Comparison of ENCODE assay signal across 18 cellular contexts in genomic region chrX:79079477-79079876, GRCh38.
DNase-seq lines count a peak whose midpoint lies in the region; FAIRE-seq and TF ChIP-seq lines count a peak whose summit lies in the region.
"Had no signal": no experiment of that assay in that cellular context is flagged by ENCODE, and none has a peak within 500 bp of the region (broad histone marks: within the 10 kb centered on the region; RNA-seq: fewer than 3 reads in every experiment).

No MANE protein-coding gene starts in this region.

- in situ Hi-C loops in mammary epithelial cell (cut with MboI; ENCODE audit: low sequenced_read_pairs in 2 of 2) = loop anchor here in 1 of 2 donors (25.0 kb wide), 1 partner anchor 517 kb away; no protein-coding TSS in a partner anchor
- in situ Hi-C loops in transverse colon (cut with MboI; ENCODE audit: low pct_ligation_motif_present in 1 of 4, low pct_unique_long_range_greater_than_20kb in 1 of 4, low sequenced_read_pairs in 3 of 4) = loop anchor here in 2 of 4 donors (10.0 to 25.0 kb wide), 3 partner anchors 108 to 517 kb away; no protein-coding TSS in a partner anchor

- H3K36me3 ChIP-seq in SK-N-MC (ENCODE audit: insufficient read depth, low read length) = no peaks in the 10 kb centered on the region
- no peaks in the 10 kb centered on the region for H3K36me3 ChIP-seq in mammary epithelial cell (ENCODE audit: insufficient read depth, low read length)
- H3K36me3 ChIP-seq in transverse colon = no peaks in the 10 kb centered on the region

- H3K4me1 ChIP-seq in mammary epithelial cell (ENCODE audit: insufficient read depth, low read length) (no peaks in the 10 kb centered on the region), transverse colon (no peaks in the 10 kb centered on the region)

- H3K9me3 Mint-ChIP-seq in activated CD4-positive, alpha-beta memory T cell treated with anti-CD3 and anti-CD28 coated beads for 36 hours = peaks cover 8% of the 10 kb centered on the region
- no peaks in the 10 kb centered on the region for H3K9me3 Mint-ChIP-seq in activated CD4-positive, alpha-beta memory T cell treated with anti-CD3 and anti-CD28 coated beads, Interleukin-2, amount 10 ng/mL, durations not matched to agents 7 days and 5 days
- peaks cover 5% of the 10 kb centered on the region for H3K9me3 Mint-ChIP-seq in activated CD4-positive, alpha-beta T cell treated with anti-CD3 and anti-CD28 coated beads, Interleukin-2, amount 10 ng/mL, durations not matched to agents 24 days and 14 days

- intact Hi-C loops in activated CD4-positive, alpha-beta memory T cell treated with anti-CD3 and anti-CD28 coated beads for 36 hours (cut with micrococcal nuclease) = no loop called here
- intact Hi-C loops in activated CD4-positive, alpha-beta T cell treated with anti-CD3 and anti-CD28 coated beads, Interleukin-2, amount 10 ng/mL, durations not matched to agents 24 days and 14 days (cut with micrococcal nuclease) = no loop called here
- intact Hi-C loops in mammary epithelial cell (cut with micrococcal nuclease) = no loop called here
- intact Hi-C loops in transverse colon (cut with DNase I; ENCODE audit: low total_unique reads) = no loop called here

- H3K9me3 ChIP-seq in SK-N-MC (ENCODE audit: low read depth, low read length) = no peaks in the 10 kb centered on the region
- no peaks in the 10 kb centered on the region for H3K9me3 ChIP-seq in mammary epithelial cell (replicated peaks; ENCODE audit: insufficient read depth, low read length)
- no peaks in the 10 kb centered on the region for H3K9me3 ChIP-seq in transverse colon

- 0% methylated on average over 1 of the region's 1 CpG for WGBS in mammary epithelial cell (ENCODE audit: low coverage, missing lambda C conversion rate)
- 16 to 25% methylated on average over 1 of the region's 1 CpG for WGBS in transverse colon (ENCODE audit: low coverage in 1 of 2), 2 donors

- H2AFZ ChIP-seq in mammary epithelial cell (ENCODE audit: low read depth, low read length) = no peak overlapping the region

- H3K36me3 Mint-ChIP-seq in activated CD4-positive, alpha-beta memory T cell treated with anti-CD3 and anti-CD28 coated beads for 36 hours = no peaks in the 10 kb centered on the region
- H3K36me3 Mint-ChIP-seq in activated CD4-positive, alpha-beta memory T cell treated with anti-CD3 and anti-CD28 coated beads, Interleukin-2, amount 10 ng/mL, durations not matched to agents 7 days and 5 days (ENCODE audit: low read depth) = no peaks in the 10 kb centered on the region
- H3K36me3 Mint-ChIP-seq in activated CD4-positive, alpha-beta T cell treated with anti-CD3 and anti-CD28 coated beads, Interleukin-2, amount 10 ng/mL, durations not matched to agents 24 days and 14 days (ENCODE audit: low read depth) = peaks cover 4% of the 10 kb centered on the region
- H3K36me3 Mint-ChIP-seq: CD4-positive, alpha-beta memory T cell had no signal

- CTCF ChIA-PET in activated CD4-positive, alpha-beta memory T cell treated with anti-CD3 and anti-CD28 coated beads for 36 hours (lab: Charles Lee) = interaction anchor here (0.9 to 1.6 kb wide), 5 partner anchors 134 to 524 kb away, joined by 4 to 5 read pairs (median 5); no protein-coding TSS in a partner anchor
- CTCF ChIA-PET in activated CD4-positive, alpha-beta memory T cell treated with anti-CD3 and anti-CD28 coated beads, Interleukin-2, amount 10 ng/mL, durations not matched to agents 7 days and 5 days (lab: Charles Lee) = interaction anchor here (3.8 kb wide), 1 partner anchor 524 kb away, joined by 14 read pairs; no protein-coding TSS in a partner anchor
- CTCF ChIA-PET in mammary epithelial cell (lab: Charles Lee; ENCODE audit: low non-redundant PET) = no interaction called here

- TF ChIP-seq CTCF in mammary epithelial cell (conservative IDR thresholded peaks at IDR 0.05 in 1 of 2, IDR thresholded peaks at IDR 0.05 in 1 of 2; ENCODE audit: extremely low read depth in 1 of 2, insufficient read depth in 1 of 2, low read depth in 1 of 2, low read length in 2 of 2) (no peak), transverse colon (IDR thresholded peaks at IDR 0.05) (no peak)

- FAIRE-seq in frontal cortex (lab: Jason Lieb, UNC) = peak; percentile 23
- FAIRE-seq: GM19239, K562 had no signal

- dilution Hi-C loops in mammary epithelial cell (cut with HindIII; ENCODE audit: low sequenced_read_pairs) = no loop called here

- TF ChIP-seq EP300 in transverse colon (IDR thresholded peaks at IDR 0.05; ENCODE audit: low read depth) = no peak

- no peak for TF ChIP-seq POLR2A in transverse colon (IDR thresholded peaks at IDR 0.05)

- no TSS peak for BruUV-seq in mammary epithelial cell (replicated peaks; lab: Mats Ljungman, UMichigan)

- H3K4me3 ChIP-seq in SK-N-MC (no peak overlapping the region), mammary epithelial cell (replicated peaks in 1 of 3; ENCODE audit: insufficient read depth in 1 of 3, low read depth in 2 of 3, low read length in 3 of 3) (no peak overlapping the region), transverse colon (no peak overlapping the region)
- H3K4me3 ChIP-seq: K562 had no signal

- H3K4me1 Mint-ChIP-seq in activated CD4-positive, alpha-beta memory T cell treated with anti-CD3 and anti-CD28 coated beads for 36 hours (ENCODE audit: low read depth) = peaks cover 36% of the 10 kb centered on the region
- H3K4me1 Mint-ChIP-seq in activated CD4-positive, alpha-beta memory T cell treated with anti-CD3 and anti-CD28 coated beads, Interleukin-2, amount 10 ng/mL, durations not matched to agents 7 days and 5 days = peaks cover 25% of the 10 kb centered on the region
- H3K4me1 Mint-ChIP-seq in activated CD4-positive, alpha-beta T cell treated with anti-CD3 and anti-CD28 coated beads, Interleukin-2, amount 10 ng/mL, durations not matched to agents 24 days and 14 days = peaks cover 14% of the 10 kb centered on the region

- H3K27me3 Mint-ChIP-seq in activated CD4-positive, alpha-beta memory T cell treated with anti-CD3 and anti-CD28 coated beads for 36 hours = no peaks in the 10 kb centered on the region
- no peaks in the 10 kb centered on the region for H3K27me3 Mint-ChIP-seq in activated CD4-positive, alpha-beta memory T cell treated with anti-CD3 and anti-CD28 coated beads, Interleukin-2, amount 10 ng/mL, durations not matched to agents 7 days and 5 days
- no peaks in the 10 kb centered on the region for H3K27me3 Mint-ChIP-seq in activated CD4-positive, alpha-beta T cell treated with anti-CD3 and anti-CD28 coated beads, Interleukin-2, amount 10 ng/mL, durations not matched to agents 24 days and 14 days
- H3K27me3 Mint-ChIP-seq: B cell; CD4-positive, alpha-beta memory T cell had no signal

- H3K27ac ChIP-seq in SK-N-MC = peak overlapping the region; percentile 97
- H3K27ac ChIP-seq in mammary epithelial cell (ENCODE audit: insufficient read depth, low read depth, low read length) = no peak overlapping the region
- H3K27ac ChIP-seq in transverse colon = no peak overlapping the region
- H3K27ac ChIP-seq: 22Rv1, HL-60 had no signal

- H3K9ac ChIP-seq in SK-N-MC (ENCODE audit: insufficient read length) (peak overlapping the region; percentile 65), mammary epithelial cell (ENCODE audit: insufficient read depth, low read length) (no peak overlapping the region)

- DNase-seq in activated CD4-positive, alpha-beta memory T cell treated with anti-CD3 and anti-CD28 coated beads for 36 hours = no peak
- DNase-seq in activated CD4-positive, alpha-beta memory T cell treated with anti-CD3 and anti-CD28 coated beads, Interleukin-2, amount 10 ng/mL, durations not matched to agents 7 days and 5 days = no peak
- DNase-seq in SK-N-MC (ENCODE audit: low read depth, low spot score) = no peak
- DNase-seq in frontal cortex (ENCODE audit: low spot score in 2 of 2) = no peak
- no peak for DNase-seq in activated CD4-positive, alpha-beta T cell treated with anti-CD3 and anti-CD28 coated beads, Interleukin-2, amount 10 ng/mL, durations not matched to agents 24 days and 14 days
- no peak for DNase-seq in mammary epithelial cell
- no peak for DNase-seq in transverse colon
- no peak for DNase-seq in activated gamma-delta T cell (lab: John Stamatoyannopoulos, UW)
- DNase-seq: C1 segment of cervical spinal cord; CD4-positive, alpha-beta memory T cell; DMS79; GOT3; H9 had no signal

- H3K27ac Mint-ChIP-seq in activated CD4-positive, alpha-beta memory T cell treated with anti-CD3 and anti-CD28 coated beads for 36 hours = peak overlapping the region; percentile 62
- no peak overlapping the region for H3K27ac Mint-ChIP-seq in activated CD4-positive, alpha-beta memory T cell treated with anti-CD3 and anti-CD28 coated beads, Interleukin-2, amount 10 ng/mL, durations not matched to agents 7 days and 5 days
- H3K27ac Mint-ChIP-seq in activated CD4-positive, alpha-beta T cell treated with anti-CD3 and anti-CD28 coated beads, Interleukin-2, amount 10 ng/mL, durations not matched to agents 24 days and 14 days = no peak overlapping the region
- H3K27ac Mint-ChIP-seq: B cell, H9 had no signal

- H4K20me1 ChIP-seq in mammary epithelial cell (ENCODE audit: insufficient read depth, low read length) = no peaks in the 10 kb centered on the region

- no peaks in the 10 kb centered on the region for H3K79me2 ChIP-seq in mammary epithelial cell (ENCODE audit: insufficient read depth, low read length)

- H3K4me2 ChIP-seq in mammary epithelial cell (ENCODE audit: insufficient read depth, low read depth, low read length) = no peak overlapping the region

- H3K4me3 Mint-ChIP-seq in activated CD4-positive, alpha-beta memory T cell treated with anti-CD3 and anti-CD28 coated beads for 36 hours = no peak overlapping the region
- no peak overlapping the region for H3K4me3 Mint-ChIP-seq in activated CD4-positive, alpha-beta memory T cell treated with anti-CD3 and anti-CD28 coated beads, Interleukin-2, amount 10 ng/mL, durations not matched to agents 7 days and 5 days
- no peak overlapping the region for H3K4me3 Mint-ChIP-seq in activated CD4-positive, alpha-beta T cell treated with anti-CD3 and anti-CD28 coated beads, Interleukin-2, amount 10 ng/mL, durations not matched to agents 24 days and 14 days
- H3K4me3 Mint-ChIP-seq: B cell, H9 had no signal

- H3K27me3 ChIP-seq in mammary epithelial cell (ENCODE audit: insufficient read depth, low read length) = no peaks in the 10 kb centered on the region
- no peaks in the 10 kb centered on the region for H3K27me3 ChIP-seq in transverse colon

- POLR2A ChIA-PET in activated CD4-positive, alpha-beta memory T cell treated with anti-CD3 and anti-CD28 coated beads for 36 hours (lab: Charles Lee) = interaction anchor here (1.6 kb wide), 1 partner anchor 133 kb away, joined by 4 read pairs; no protein-coding TSS in a partner anchor
- POLR2A ChIA-PET in activated CD4-positive, alpha-beta memory T cell treated with anti-CD3 and anti-CD28 coated beads, Interleukin-2, amount 10 ng/mL, durations not matched to agents 7 days and 5 days (lab: Charles Lee) = no interaction called here
